Comparison of ENCODE assay signal across 9 cellular contexts in genomic region chr12:108129017-108129812, GRCh38. TPM values are rescaled to one million over a fixed set of nuclear protein-coding genes. Genes with fewer than 3 reads are reported as not detected.
DNase-seq lines count a peak whose midpoint lies in the region; ATAC-seq and TF ChIP-seq lines count a peak whose summit lies in the region.
"Had no signal": no experiment of that assay in that cellular context is flagged by ENCODE, and none has a peak within 500 bp of the region (broad histone marks: within the 10 kb centered on the region; RNA-seq: fewer than 3 reads in every experiment).

Gene WSCD2, plus strand, starts transcription at chr12:108129288. Its CDS starts 66,545 bp downstream, at chr12:108195833.

- peak within 1 kb of the TSS; percentile 56 for H3K27ac ChIP-seq in angular gyrus (ENCODE audit: low read depth, low read length)

- no peaks in the 10 kb centered on the region for H3K9me3 Mint-ChIP-seq in progenitor cell of endocrine pancreas (ENCODE audit: low read depth)

- no peaks in the 10 kb centered on the region for H3K36me3 Mint-ChIP-seq in progenitor cell of endocrine pancreas (ENCODE audit: insufficient read depth)

- H3K27ac Mint-ChIP-seq in progenitor cell of endocrine pancreas: no peak within 1 kb of the TSS

- peaks cover 1% of the 10 kb centered on the region for H3K4me1 Mint-ChIP-seq in progenitor cell of endocrine pancreas (ENCODE audit: low read depth)

- TF ChIP-seq CTCF in progenitor cell of endocrine pancreas (IDR thresholded peaks at IDR 0.05; ENCODE audit: unreplicated experiment): peak; percentile 61

- H3K27me3 Mint-ChIP-seq in progenitor cell of endocrine pancreas: peaks cover 74% of the 10 kb centered on the region

- no peak for ATAC-seq in GM21576 (IDR thresholded peaks at IDR 0.05; ENCODE audit: unreplicated experiment)

- DNase-seq in Daoy (ENCODE audit: low read depth) (peak; percentile 71), NCI-H2107 (lab: John Stamatoyannopoulos, UW) (peak; percentile 57), hypothalamus (lab: John Stamatoyannopoulos, UW) (peak in 35 of 51 donors; percentile 3 to 63 (median 33)), progenitor cell of endocrine pancreas (ENCODE audit: low spot score, unreplicated experiment) (peak; percentile 71), NCI-H2029 (lab: John Stamatoyannopoulos, UW) (no peak), T-helper 9 cell (no peak)

- H3K4me3 Mint-ChIP-seq in progenitor cell of endocrine pancreas (ENCODE audit: low read depth): peak within 1 kb of the TSS; percentile 68

RNA-seq across cellular contexts. Expression of gene WSCD2, which starts in this region (rescaled TPM):
- 0.06 and 0.63 TPM in 2 replicates for total RNA-seq in Daoy (2014; rRNA removed; shearing (Covaris generic))
- not detected in 2 replicates for total RNA-seq in progenitor cell of endocrine pancreas
- total RNA-seq: SK-MEL-5 had no signal

Comparison
In these comparisons a context has a peak if more than half of its experiments do, and no peak if none do; other contexts are left out.
1. Peak in DNase-seq in Daoy; RNA of the gene not detected or under 1 TPM.
2. Peak in DNase-seq in progenitor cell of endocrine pancreas; RNA of the gene not detected or under 1 TPM.
3. DNase-seq: peak in NCI-H2107 (single experiment) and hypothalamus (35 of 51); none in NCI-H2029 (single experiment) and T-helper 9 cell (single experiment).